1 cellular context compared by ENCODE assay signal in genomic region chr13:53064721-53065120, GRCh38.
TF ChIP-seq lines count a peak whose summit lies in the region.

No MANE protein-coding gene starts in this region.

TF ChIP-seq in HepG2, 621 proteins besides CTCF, POLR2A, EP300 and RAD21 (continued from another document):
- no peak for TF ChIP-seq SYNCRIP (IDR thresholded peaks at IDR 0.05; ENCODE audit: insufficient read depth, low read depth, low read length)
- no peak for TF ChIP-seq ZNF879 (CRISPR knock-in tag; IDR thresholded peaks at IDR 0.05)
- TF ChIP-seq ATM (IDR thresholded peaks at IDR 0.05; ENCODE audit: borderline replicate concordance) = no peak
- TF ChIP-seq PHF20 (CRISPR knock-in tag; IDR thresholded peaks at IDR 0.05) = no peak
- TF ChIP-seq MXD4 (CRISPR knock-in tag; IDR thresholded peaks at IDR 0.05) = no peak
- TF ChIP-seq RBAK (CRISPR knock-in tag; IDR thresholded peaks at IDR 0.05) = no peak
- TF ChIP-seq NFAT5 (CRISPR knock-in tag; IDR thresholded peaks at IDR 0.05) = no peak
- TF ChIP-seq PRDM4 (CRISPR knock-in tag; IDR thresholded peaks at IDR 0.05; ENCODE audit: borderline replicate concordance) = no peak
